Comparison of ENCODE assay signal across 8 cellular contexts in genomic region chr5:56026863-56027300, GRCh38. TPM values are rescaled to one million over a fixed set of nuclear protein-coding genes. Genes with fewer than 3 reads are reported as not detected.
DNase-seq lines count a peak whose midpoint lies in the region; ATAC-seq and TF ChIP-seq lines count a peak whose summit lies in the region.

No MANE protein-coding gene starts in this region.

- H3K4me1 ChIP-seq in tibial nerve, result no peaks in the 10 kb centered on the region

- H3K4me3 Mint-ChIP-seq in progenitor cell of endocrine pancreas (ENCODE audit: low read depth), result no peak overlapping the region

- TF ChIP-seq CTCF in progenitor cell of endocrine pancreas (IDR thresholded peaks at IDR 0.05; ENCODE audit: unreplicated experiment), result no peak
- TF ChIP-seq CTCF in tibial nerve (IDR thresholded peaks at IDR 0.05), result no peak

- peak in 1 of 2 donors; percentile 46 for TF ChIP-seq EP300 in tibial nerve (IDR thresholded peaks at IDR 0.05)

- DNase-seq in Daoy (ENCODE audit: low read depth), result peak; percentile 20
- peak; percentile 87 for DNase-seq in dedifferentiated amniotic fluid mesenchymal stem cell (ENCODE audit: extremely low spot score)
- no peak for DNase-seq in G401 (ENCODE audit: low spot score)
- no peak for DNase-seq in progenitor cell of endocrine pancreas (ENCODE audit: low spot score, unreplicated experiment)
- no peak for DNase-seq in tibial nerve (ENCODE audit: low spot score in 2 of 2)
- no peak for DNase-seq in iPS-NIHi11 (ENCODE audit: low spot score)

- peaks cover 5% of the 10 kb centered on the region for H3K4me1 Mint-ChIP-seq in progenitor cell of endocrine pancreas (ENCODE audit: low read depth)

- no peak overlapping the region for H3K27ac Mint-ChIP-seq in progenitor cell of endocrine pancreas

- no peaks in the 10 kb centered on the region for H3K36me3 Mint-ChIP-seq in progenitor cell of endocrine pancreas (ENCODE audit: insufficient read depth)

- no peak overlapping the region for H3K27ac ChIP-seq in tibial nerve

- peaks cover 2% of the 10 kb centered on the region for H3K9me3 Mint-ChIP-seq in progenitor cell of endocrine pancreas (ENCODE audit: low read depth)

- H3K4me3 ChIP-seq in tibial nerve, result no peak overlapping the region

- WGBS in tibial nerve, 2 donors, result 48 to 76% methylated on average over 3 of the region's 3 CpGs

- no peaks in the 10 kb centered on the region for H3K27me3 Mint-ChIP-seq in progenitor cell of endocrine pancreas

- H3K27me3 ChIP-seq in tibial nerve, result no peaks in the 10 kb centered on the region

- in situ Hi-C loops in G401 (cut with HindIII; ENCODE audit: low sequenced_read_pairs), result no loop called here

- TF ChIP-seq POLR2A in tibial nerve (IDR thresholded peaks at IDR 0.05), result no peak

- ATAC-seq in GM21360 (IDR thresholded peaks at IDR 0.05; ENCODE audit: unreplicated experiment), result peak; percentile 80
- peak; percentile 91 for ATAC-seq in HG03565 (IDR thresholded peaks at IDR 0.05; ENCODE audit: unreplicated experiment)

- no peaks in the 10 kb centered on the region for H3K9me3 ChIP-seq in tibial nerve

- no peaks in the 10 kb centered on the region for H3K36me3 ChIP-seq in tibial nerve

RNA-seq across cellular contexts. Expression of gene IL6ST, which starts 32.1 kb away (rescaled TPM):
- total RNA-seq in Daoy (2014; rRNA removed; shearing (Covaris generic)), result 77.5 and 92.3 TPM in 2 replicates
- total RNA-seq in G401 (2014; rRNA removed; shearing (Covaris generic)), result 10.2 and 16.6 TPM in 2 replicates
- 51.2 and 53.2 TPM in 2 replicates for total RNA-seq in progenitor cell of endocrine pancreas
- 100 to 1,000 TPM; 368 to 466 (median 413) TPM for total RNA-seq in tibial nerve

Comparison
In these comparisons a context has a peak if more than half of its experiments do, and no peak if none do; other contexts are left out.
1. DNase-seq: peak in Daoy (single experiment) and dedifferentiated amniotic fluid mesenchymal stem cell (single experiment); none in G401 (single experiment), progenitor cell of endocrine pancreas (single experiment), tibial nerve (0 of 2) and iPS-NIHi11 (single experiment).